ENCODE assay signal across 22 cellular contexts in the genomic region with DNA sequence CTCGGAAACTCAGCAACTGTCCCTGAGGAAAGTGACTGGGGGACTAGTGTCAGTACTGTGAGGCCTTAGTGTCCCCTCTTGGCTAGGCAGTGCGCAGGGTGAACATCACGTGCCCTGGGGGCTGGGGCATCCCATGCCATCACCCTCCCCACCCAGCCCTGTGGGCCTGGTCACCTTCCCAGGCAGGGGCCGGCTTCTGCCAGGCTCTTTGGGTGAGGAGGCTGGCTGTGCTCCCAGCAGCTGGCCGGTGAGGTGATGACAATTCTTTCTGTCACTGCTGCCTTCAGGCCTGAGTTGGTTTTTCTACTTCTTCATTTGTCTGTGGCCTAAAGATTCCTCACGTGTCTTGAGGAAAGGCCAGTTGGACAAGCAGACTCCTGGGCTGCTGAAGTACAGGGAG.
A peak's percentile ranks its signal among the peaks of the same experiment; 100 is the strongest.
DNase-seq lines count a peak whose midpoint lies in the region; ATAC-seq and TF ChIP-seq lines count a peak whose summit lies in the region.
"Had no signal": no experiment of that assay in that cellular context is flagged by ENCODE, and none has a peak within 500 bp of the region (broad histone marks: within the 10 kb centered on the region; RNA-seq: fewer than 3 reads in every experiment).

No MANE protein-coding gene starts in this region.

- H3K4me2 ChIP-seq in mammary epithelial cell (ENCODE audit: insufficient read depth, low read depth, low read length), result no peak overlapping the region

- H3K9me3 ChIP-seq in breast epithelium (no peaks in the 10 kb centered on the region), mammary epithelial cell (replicated peaks; ENCODE audit: insufficient read depth, low read length) (no peaks in the 10 kb centered on the region), left ventricle myocardium inferior (replicated peaks) (no peaks in the 10 kb centered on the region), psoas muscle (no peaks in the 10 kb centered on the region), vagina (no peaks in the 10 kb centered on the region)
- H3K9me3 ChIP-seq: body of pancreas, ovary had no signal

- in situ Hi-C loops in mammary epithelial cell (cut with MboI; ENCODE audit: low sequenced_read_pairs in 2 of 2), result no loop called here

- H4K20me1 ChIP-seq in mammary epithelial cell (ENCODE audit: insufficient read depth, low read length), result no peaks in the 10 kb centered on the region

- no peak for TF ChIP-seq POLR2A in breast epithelium (IDR thresholded peaks at IDR 0.05)
- no peak for TF ChIP-seq POLR2A in vagina (IDR thresholded peaks at IDR 0.05)

- H3K4me1 ChIP-seq in breast epithelium (peaks cover 4 to 27% of the 10 kb centered on the region in 2 donors), mammary epithelial cell (ENCODE audit: insufficient read depth, low read length) (peaks cover 29% of the 10 kb centered on the region), left ventricle myocardium inferior (peaks cover 35% of the 10 kb centered on the region), psoas muscle (peaks cover 48% of the 10 kb centered on the region), vagina (peaks cover 70% of the 10 kb centered on the region)

- H2AFZ ChIP-seq in mammary epithelial cell (ENCODE audit: low read depth, low read length), result no peak overlapping the region

- dilution Hi-C loops in mammary epithelial cell (cut with HindIII; ENCODE audit: low sequenced_read_pairs), result no loop called here

- DNase-seq in breast epithelium (ENCODE audit: low spot score in 2 of 2) (peak in 1 of 2 donors; percentile 72), mammary epithelial cell (no peak), left ventricle myocardium inferior (peak; percentile 68), psoas muscle (peak; percentile 68 to 81), vagina (ENCODE audit: extremely low spot score in 2 of 2) (no peak), glomerular visceral epithelial cell (ENCODE audit: extremely low spot score) (no peak)
- DNase-seq: 8988T; activated CD4-positive, alpha-beta T cell treated with anti-CD3 and anti-CD28 coated beads, Interleukin-2, amount 10 ng/mL, durations not matched to agents 7 days and 5 days; activated naive CD8-positive, alpha-beta T cell treated with anti-CD3 and anti-CD28 coated beads, Interleukin-2, amount 10 ng/mL, durations not matched to agents 7 days and 5 days; AML-193; body of pancreas; DMS79 treated with DMSO at 0.1 percent for 48 hours; endodermal cell; naive B cell; ovary; SHP77; stimulated activated CD4-positive, alpha-beta T cell treated with anti-CD3 and anti-CD28 coated beads, Interleukin-2, amount 100 ng/mL, for 24 hours had no signal

- WGBS in mammary epithelial cell (ENCODE audit: low coverage, missing lambda C conversion rate), result 85% methylated on average over 5 of the region's 6 CpGs
- 43 to 52% (median 48%) methylated on average over 6 of the region's 6 CpGs for WGBS in psoas muscle, 3 donors

- H3K27ac ChIP-seq in breast epithelium, result peak overlapping the region; percentile 90 to 92
- no peak overlapping the region for H3K27ac ChIP-seq in mammary epithelial cell (ENCODE audit: insufficient read depth, low read depth, low read length)
- peak overlapping the region; percentile 70 for H3K27ac ChIP-seq in left ventricle myocardium inferior (replicated peaks)
- peak overlapping the region; percentile 90 for H3K27ac ChIP-seq in psoas muscle
- peak overlapping the region; percentile 77 for H3K27ac ChIP-seq in vagina
- H3K27ac ChIP-seq: body of pancreas had no signal

- peak; percentile 56 to 62 (median 57) for ATAC-seq in psoas muscle
- ATAC-seq in GM19452 (IDR thresholded peaks at IDR 0.05; ENCODE audit: unreplicated experiment), result no peak
- ATAC-seq in SK-N-SH treated with all-trans-retinoic acid at 6 μM for 48 hours, result no peak
- ATAC-seq: activated T-helper 17 cell treated with anti-CD3 and anti-CD28 coated beads, Interleukin-2, amount 50 U/mL, for 72 hours; body of pancreas had no signal

- no peaks in the 10 kb centered on the region for H3K79me2 ChIP-seq in mammary epithelial cell (ENCODE audit: insufficient read depth, low read length)

- no peaks in the 10 kb centered on the region for H3K36me3 ChIP-seq in breast epithelium
- H3K36me3 ChIP-seq in mammary epithelial cell (ENCODE audit: insufficient read depth, low read length), result no peaks in the 10 kb centered on the region
- H3K36me3 ChIP-seq in left ventricle myocardium inferior, result no peaks in the 10 kb centered on the region
- H3K36me3 ChIP-seq in psoas muscle (ENCODE audit: insufficient read depth in 1 of 2, low read depth in 1 of 2), result peaks cover 0 to 9% of the 10 kb centered on the region in 2 donors
- H3K36me3 ChIP-seq in vagina, result no peaks in the 10 kb centered on the region
- H3K36me3 ChIP-seq: ovary had no signal

- intact Hi-C loops in breast epithelium (cut with DNase I; ENCODE audit: low total_unique reads), result no loop called here
- intact Hi-C loops in mammary epithelial cell (cut with micrococcal nuclease), result no loop called here
- intact Hi-C loops in left ventricle myocardium inferior (cut with micrococcal nuclease), result no loop called here
- intact Hi-C loops in psoas muscle (cut with DNase I), result no loop called here
- intact Hi-C loops in vagina (cut with DNase I), result no loop called here

- no peak for TF ChIP-seq CTCF in breast epithelium (IDR thresholded peaks at IDR 0.05)
- no peak for TF ChIP-seq CTCF in mammary epithelial cell (conservative IDR thresholded peaks at IDR 0.05 in 1 of 2, IDR thresholded peaks at IDR 0.05 in 1 of 2; ENCODE audit: extremely low read depth in 1 of 2, insufficient read depth in 1 of 2, low read depth in 1 of 2, low read length in 2 of 2)
- no peak for TF ChIP-seq CTCF in left ventricle myocardium inferior (IDR thresholded peaks at IDR 0.05; ENCODE audit: borderline replicate concordance)
- TF ChIP-seq CTCF in psoas muscle (IDR thresholded peaks at IDR 0.05), result no peak
- TF ChIP-seq CTCF in vagina (IDR thresholded peaks at IDR 0.05), result no peak

- CTCF ChIA-PET in mammary epithelial cell (lab: Charles Lee; ENCODE audit: low non-redundant PET), result no interaction called here

- no peak overlapping the region for H3K9ac ChIP-seq in mammary epithelial cell (ENCODE audit: insufficient read depth, low read length)

- H3K27me3 ChIP-seq in breast epithelium (no peaks in the 10 kb centered on the region), mammary epithelial cell (ENCODE audit: insufficient read depth, low read length) (no peaks in the 10 kb centered on the region), left ventricle myocardium inferior (ENCODE audit: low read depth) (no peaks in the 10 kb centered on the region), psoas muscle (ENCODE audit: insufficient read depth in 3 of 3, low read length in 2 of 3) (no peaks in the 10 kb centered on the region), vagina (no peaks in the 10 kb centered on the region)
- H3K27me3 ChIP-seq: body of pancreas, ovary had no signal

- H3K4me3 ChIP-seq in breast epithelium (no peak overlapping the region), mammary epithelial cell (replicated peaks in 1 of 3; ENCODE audit: insufficient read depth in 1 of 3, low read depth in 2 of 3, low read length in 3 of 3) (no peak overlapping the region), left ventricle myocardium inferior (no peak overlapping the region), psoas muscle (no peak overlapping the region), vagina (no peak overlapping the region)
- H3K4me3 ChIP-seq: body of pancreas, coronary artery, lung, ovary had no signal

- BruUV-seq in mammary epithelial cell (replicated peaks; lab: Mats Ljungman, UMichigan), result no TSS peak

TF ChIP-seq in SK-N-SH treated with all-trans-retinoic acid at 6 μM for 48 hours, 23 proteins besides CTCF, POLR2A, EP300 and RAD21 (continues in another document):
- TF ChIP-seq ZNF565 (CRISPR knock-in tag; conservative IDR thresholded peaks at IDR 0.05; ENCODE audit: low read depth) (no peak), BACH2 (CRISPR knock-in tag; IDR thresholded peaks at IDR 0.05; ENCODE audit: borderline replicate concordance) (no peak), ARNTL (CRISPR knock-in tag; IDR thresholded peaks at IDR 0.05; ENCODE audit: borderline replicate concordance, low read depth) (no peak), ZNF70 (CRISPR knock-in tag; IDR thresholded peaks at IDR 0.05) (no peak), SNAI2 (CRISPR knock-in tag; IDR thresholded peaks at IDR 0.05) (no peak), OSR1 (CRISPR knock-in tag; IDR thresholded peaks at IDR 0.05) (no peak), CREB5 (CRISPR knock-in tag; IDR thresholded peaks at IDR 0.05; ENCODE audit: low read depth) (no peak), ZC3H10 (CRISPR knock-in tag; IDR thresholded peaks at IDR 0.05) (no peak), ESRRG (CRISPR knock-in tag; IDR thresholded peaks at IDR 0.05) (no peak), CSRNP3 (CRISPR knock-in tag; IDR thresholded peaks at IDR 0.05) (no peak), RARB (CRISPR knock-in tag; IDR thresholded peaks at IDR 0.05) (no peak), ISL1 (CRISPR knock-in tag; IDR thresholded peaks at IDR 0.05) (no peak)

Comparison
In these comparisons a context has a peak if more than half of its experiments do, and no peak if none do; other contexts are left out.
1. DNase-seq: peak in left ventricle myocardium inferior (single experiment) and psoas muscle (2 of 2); none in mammary epithelial cell (single experiment), vagina (0 of 2) and glomerular visceral epithelial cell (single experiment).
2. ATAC-seq: peak in psoas muscle (4 of 4); none in GM19452 (single experiment) and SK-N-SH treated with all-trans-retinoic acid at 6 μM for 48 hours (single experiment).